Comparison of ENCODE assay signal across 17 cellular contexts in the genomic region with DNA sequence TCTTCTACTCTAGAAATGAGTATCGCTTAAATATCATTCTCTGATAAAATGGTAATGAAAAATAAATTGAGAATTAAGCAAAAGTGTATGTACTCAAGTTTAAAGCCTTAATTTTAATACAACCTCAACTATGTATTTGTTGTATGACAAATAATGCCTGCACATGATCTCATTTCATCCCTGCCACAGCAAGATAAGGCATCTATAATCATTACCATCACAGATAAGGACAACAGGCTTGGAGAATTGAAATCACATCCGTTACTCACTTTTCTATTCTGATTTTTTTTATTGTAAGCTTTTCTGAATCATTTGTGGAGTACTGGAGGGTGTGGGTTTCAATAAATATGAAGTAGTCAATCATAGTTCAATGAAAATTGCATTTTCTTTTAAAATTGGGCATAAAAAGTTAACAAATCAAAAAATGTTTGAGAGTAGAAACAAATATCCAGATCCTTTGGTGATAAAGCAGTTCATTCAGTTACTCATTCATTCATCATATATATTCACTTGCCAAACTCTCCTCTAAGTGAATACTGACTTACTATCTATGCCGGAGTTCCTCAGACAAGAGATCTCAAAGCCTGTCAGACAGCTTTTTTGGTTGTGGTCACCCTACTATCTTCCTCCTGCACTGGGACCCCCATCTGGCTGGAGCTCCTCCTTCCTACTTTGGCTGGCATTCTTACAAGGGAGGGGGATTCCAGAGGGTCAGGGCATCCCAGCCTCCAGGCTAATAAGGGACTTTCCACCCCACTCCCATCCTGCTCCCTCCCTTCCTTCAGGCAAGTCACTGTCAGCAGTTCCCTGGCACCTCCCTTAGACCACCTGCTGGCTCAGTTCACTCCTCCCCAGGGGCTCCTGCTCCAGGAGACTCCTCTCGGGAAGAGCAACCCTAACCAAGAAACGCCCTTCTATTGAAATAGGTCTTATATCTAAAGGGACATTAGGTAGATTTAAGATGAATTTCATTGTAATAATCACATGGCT.
DNase-seq lines count a peak whose midpoint lies in the region; ATAC-seq and TF ChIP-seq lines count a peak whose summit lies in the region.
"Had no signal": no experiment of that assay in that cellular context is flagged by ENCODE, and none has a peak within 500 bp of the region (broad histone marks: within the 10 kb centered on the region; RNA-seq: fewer than 3 reads in every experiment).

No MANE protein-coding gene starts in this region.

- H3K4me3 Mint-ChIP-seq in CD14-positive monocyte: no peak overlapping the region
- H3K4me3 Mint-ChIP-seq: activated T-cell treated with anti-CD3 and anti-CD28 coated beads, Interleukin-2, amount 50 U/mL, for 72 hours; stimulated activated effector memory CD8-positive, alpha-beta T cell treated with anti-CD3 and anti-CD28 coated beads, Interleukin-12 subunit alpha, Interleukin-12 subunit beta, amount 100 ng/mL, for 72 hours; T-helper 17 cell had no signal

- no peaks in the 10 kb centered on the region for H3K27me3 ChIP-seq in psoas muscle (ENCODE audit: insufficient read depth in 3 of 3, low read length in 2 of 3)
- H3K27me3 ChIP-seq in right lobe of liver: no peaks in the 10 kb centered on the region
- H3K27me3 ChIP-seq: colonic mucosa had no signal

- no peaks in the 10 kb centered on the region for H3K4me1 Mint-ChIP-seq in CD14-positive monocyte
- H3K4me1 Mint-ChIP-seq: stimulated activated effector memory CD8-positive, alpha-beta T cell treated with anti-CD3 and anti-CD28 coated beads, Interleukin-12 subunit alpha, Interleukin-12 subunit beta, amount 100 ng/mL, for 72 hours; T-helper 17 cell had no signal

- H3K79me2 ChIP-seq in OCI-LY7 (ENCODE audit: insufficient read depth, low read depth, low read length): no peaks in the 10 kb centered on the region

- 0 out of 2 replicates have a peak overlapping the region, but pooled peaks have one; percentile 22 for H2AFZ ChIP-seq in OCI-LY7 (ENCODE audit: low read length)

- POLR2A ChIA-PET in OCI-LY7 (lab: Charles Lee): interaction anchor here (0.5 to 1.0 kb wide), 2 partner anchors 17 to 19 kb away, joined by 3 to 4 read pairs; no protein-coding TSS in a partner anchor

- no peak overlapping the region for H3K27ac ChIP-seq in OCI-LY7 (ENCODE audit: low read depth, low read length, poor library complexity, severe bottlenecking)
- H3K27ac ChIP-seq in psoas muscle: peak overlapping the region; percentile 18
- no peak overlapping the region for H3K27ac ChIP-seq in right lobe of liver
- H3K27ac ChIP-seq: colonic mucosa had no signal

- peaks cover 6% of the 10 kb centered on the region for H3K4me1 ChIP-seq in OCI-LY7 (ENCODE audit: insufficient read depth, low read length, poor library complexity, severe bottlenecking)
- peaks cover 76% of the 10 kb centered on the region for H3K4me1 ChIP-seq in psoas muscle
- peaks cover 0 to 37% (median 11%) of the 10 kb centered on the region in 4 donors for H3K4me1 ChIP-seq in right lobe of liver
- H3K4me1 ChIP-seq: colonic mucosa had no signal

- peaks cover under 1 to 9% (median 2%) of the 10 kb centered on the region in 3 donors for H3K27me3 Mint-ChIP-seq in CD14-positive monocyte (ENCODE audit: low read depth in 3 of 3)

- no peak for ATAC-seq in psoas muscle
- ATAC-seq in HG03565 (IDR thresholded peaks at IDR 0.05; ENCODE audit: unreplicated experiment): no peak
- ATAC-seq in right lobe of liver: no peak
- ATAC-seq: activated T-cell treated with anti-CD3 and anti-CD28 coated beads, Interleukin-2, amount 50 U/mL, for 72 hours; stimulated activated effector memory CD8-positive, alpha-beta T cell treated with anti-CD3 and anti-CD28 coated beads, Interleukin-12 subunit alpha, Interleukin-12 subunit beta, amount 100 ng/mL, for 72 hours; T-helper 17 cell had no signal

- no peak overlapping the region for H3K4me3 ChIP-seq in OCI-LY7 (ENCODE audit: low read depth, low read length, poor library complexity, severe bottlenecking)
- peak overlapping the region; percentile 13 for H3K4me3 ChIP-seq in epithelial cell of proximal tubule (ENCODE audit: low read depth, low read length)
- no peak overlapping the region for H3K4me3 ChIP-seq in psoas muscle
- no peak overlapping the region for H3K4me3 ChIP-seq in right lobe of liver
- H3K4me3 ChIP-seq: colonic mucosa had no signal

- no TSS peak for BruUV-seq in OCI-LY7 (replicated peaks; lab: Mats Ljungman, UMichigan)

- H4K20me1 ChIP-seq in OCI-LY7 (ENCODE audit: insufficient read depth, low read length): no peaks in the 10 kb centered on the region

- WGBS in psoas muscle, 3 donors: 64 to 85% (median 73%) methylated on average over 5 of the region's 5 CpGs
- 76% methylated on average over 5 of the region's 5 CpGs for WGBS in right lobe of liver (ENCODE audit: insufficient coverage, low coverage, low lambda C conversion rate, missing lambda C conversion rate)

- intact Hi-C loops in OCI-LY7 (cut with micrococcal nuclease; ENCODE audit: unreplicated experiment): no loop called here
- intact Hi-C loops in psoas muscle (cut with DNase I): no loop called here
- intact Hi-C loops in CD14-positive monocyte (cut with micrococcal nuclease): no loop called here
- intact Hi-C loops in right lobe of liver (cut with DNase I): no loop called here

- H3K9me2 ChIP-seq in OCI-LY7 (ENCODE audit: insufficient read depth, low read length): no peaks in the 10 kb centered on the region

- no peak overlapping the region for H3K4me2 ChIP-seq in OCI-LY7 (ENCODE audit: low read length)

- no peaks in the 10 kb centered on the region for H3K9me3 ChIP-seq in OCI-LY7 (ENCODE audit: low read length)
- no peaks in the 10 kb centered on the region for H3K9me3 ChIP-seq in psoas muscle
- H3K9me3 ChIP-seq in right lobe of liver: no peaks in the 10 kb centered on the region
- H3K9me3 ChIP-seq: colonic mucosa had no signal

- DNase-seq in ELR (ENCODE audit: low read depth) (peak; percentile 61), OCI-LY7 (ENCODE audit: low spot score) (no peak), epithelial cell of proximal tubule (ENCODE audit: low read depth) (no peak), psoas muscle (no peak), CD14-positive monocyte (ENCODE audit: low spot score) (no peak), right lobe of liver (no peak)
- no peak for DNase-seq in stimulated activated naive CD4-positive, alpha-beta T cell treated with Interleukin-2 at 50 U/mL for 16 hours (lab: John Stamatoyannopoulos, UW)
- DNase-seq: activated CD4-positive, alpha-beta T cell treated with anti-CD3 and anti-CD28 coated beads for 4 hours; activated T-cell treated with anti-CD3 and anti-CD28 coated beads, Interleukin-2, amount 50 U/mL, for 72 hours; colonic mucosa; HCEC 1CT; NCI-H2171 treated with DMSO at 0.1 percent for 48 hours; retina; stimulated activated CD4-positive, alpha-beta T cell treated with anti-CD3 and anti-CD28 coated beads, Interleukin-2, amount 100 ng/mL, for 48 hours; T-helper 17 cell had no signal

- TF ChIP-seq CTCF in OCI-LY7 (conservative IDR thresholded peaks at IDR 0.05; ENCODE audit: low read length) (no peak), epithelial cell of proximal tubule (conservative IDR thresholded peaks at IDR 0.05; ENCODE audit: low read depth, low read length) (no peak), psoas muscle (IDR thresholded peaks at IDR 0.05) (no peak), CD14-positive monocyte (IDR thresholded peaks at IDR 0.05) (no peak), right lobe of liver (IDR thresholded peaks at IDR 0.05) (no peak)

- CTCF ChIA-PET in OCI-LY7 (lab: Charles Lee; ENCODE audit: unreplicated experiment): no interaction called here

- TF ChIP-seq POLR2A in right lobe of liver (IDR thresholded peaks at IDR 0.05): no peak

- H3K36me3 ChIP-seq in OCI-LY7 (ENCODE audit: insufficient read depth, low read length): no peaks in the 10 kb centered on the region
- H3K36me3 ChIP-seq in psoas muscle (ENCODE audit: insufficient read depth in 1 of 2, low read depth in 1 of 2): peaks cover 0 to 12% of the 10 kb centered on the region in 2 donors
- no peaks in the 10 kb centered on the region for H3K36me3 ChIP-seq in right lobe of liver
- H3K36me3 ChIP-seq: colonic mucosa had no signal

- no peak overlapping the region for H3K27ac Mint-ChIP-seq in CD14-positive monocyte
- H3K27ac Mint-ChIP-seq: activated T-cell treated with anti-CD3 and anti-CD28 coated beads, Interleukin-2, amount 50 U/mL, for 72 hours; stimulated activated effector memory CD8-positive, alpha-beta T cell treated with anti-CD3 and anti-CD28 coated beads, Interleukin-12 subunit alpha, Interleukin-12 subunit beta, amount 100 ng/mL, for 72 hours; T-helper 17 cell had no signal

- peaks cover 0 to 2% (median 0%) of the 10 kb centered on the region in 7 donors for H3K9me3 Mint-ChIP-seq in CD14-positive monocyte
- H3K9me3 Mint-ChIP-seq: activated T-cell treated with anti-CD3 and anti-CD28 coated beads, Interleukin-2, amount 50 U/mL, for 72 hours; stimulated activated effector memory CD8-positive, alpha-beta T cell treated with anti-CD3 and anti-CD28 coated beads, Interleukin-12 subunit alpha, Interleukin-12 subunit beta, amount 100 ng/mL, for 72 hours had no signal

- H3K36me3 Mint-ChIP-seq in CD14-positive monocyte: no peaks in the 10 kb centered on the region
- H3K36me3 Mint-ChIP-seq: stimulated activated effector memory CD8-positive, alpha-beta T cell treated with anti-CD3 and anti-CD28 coated beads, Interleukin-12 subunit alpha, Interleukin-12 subunit beta, amount 100 ng/mL, for 72 hours had no signal
